Comparison of ENCODE assay signal across 20 cellular contexts in genomic region chr2:177184606-177185005, GRCh38. TPM values are rescaled to one million over a fixed set of nuclear protein-coding genes. Genes with fewer than 3 reads are reported as not detected.
DNase-seq lines count a peak whose midpoint lies in the region; ATAC-seq, FAIRE-seq and TF ChIP-seq lines count a peak whose summit lies in the region.
"Had no signal": no experiment of that assay in that cellular context is flagged by ENCODE, and none has a peak within 500 bp of the region (broad histone marks: within the 10 kb centered on the region; RNA-seq: fewer than 3 reads in every experiment).

No MANE protein-coding gene starts in this region.

- H3K27me3 ChIP-seq in HepG2 (ENCODE audit: control insufficient read depth in 1 of 2, insufficient read depth in 2 of 2, low read length in 2 of 2) = no peaks in the 10 kb centered on the region
- no peaks in the 10 kb centered on the region for H3K27me3 ChIP-seq in right lobe of liver
- no peaks in the 10 kb centered on the region for H3K27me3 ChIP-seq in SJCRH30
- no peaks in the 10 kb centered on the region for H3K27me3 ChIP-seq in mesendoderm (ENCODE audit: insufficient read depth, low read length, poor library complexity)
- H3K27me3 ChIP-seq: BE2C, BLaER1 had no signal

- H4K8ac ChIP-seq in mesendoderm (ENCODE audit: low read depth, low read length) = no peak overlapping the region

- no peak overlapping the region for H2AK5ac ChIP-seq in mesendoderm (ENCODE audit: low read length)

- FAIRE-seq in HepG2 (lab: Jason Lieb, UNC) = no peak
- FAIRE-seq: D721Med, G401.6 had no signal

- H3K4me3 ChIP-seq in HepG2 (replicated peaks in 1 of 3; ENCODE audit: insufficient read depth in 1 of 3, low read depth in 2 of 3, low read length in 3 of 3) = no peak overlapping the region
- no peak overlapping the region for H3K4me3 ChIP-seq in right lobe of liver
- no peak overlapping the region for H3K4me3 ChIP-seq in SJCRH30
- H3K4me3 ChIP-seq in mesendoderm (ENCODE audit: low read length) = no peak overlapping the region
- H3K4me3 ChIP-seq: BLaER1 had no signal

- H2BK120ac ChIP-seq in mesendoderm (ENCODE audit: low read depth, low read length) = no peak overlapping the region

- peak overlapping the region; percentile 3 for H3K56ac ChIP-seq in mesendoderm (ENCODE audit: low read length)

- TF ChIP-seq POLR2A in HepG2 (IDR thresholded peaks at IDR 0.05; ENCODE audit: insufficient read depth in 1 of 2, low read depth in 2 of 2, low read length in 2 of 2) = no peak
- TF ChIP-seq POLR2A in right lobe of liver (IDR thresholded peaks at IDR 0.05) = no peak

- no peak overlapping the region for H3K4ac ChIP-seq in mesendoderm (ENCODE audit: low read depth, low read length)

- POLR2A ChIA-PET in HepG2 (lab: Yijun Ruan, JAX) = interaction anchor here (0.6 to 3.2 kb wide), 7 partner anchors 9 to 147 kb away, joined by 3 to 22 read pairs (median 4); partner anchors contain the start of genes HNRNPA3 and NFE2L2

- no peak overlapping the region for H2BK5ac ChIP-seq in mesendoderm (ENCODE audit: low read length)

- H2AFZ ChIP-seq in HepG2 (ENCODE audit: low read length) = no peak overlapping the region

- no peak for TF ChIP-seq CTCF in HepG2 (CRISPR knock-in tag; IDR thresholded peaks at IDR 0.05)
- no peak for TF ChIP-seq CTCF in right lobe of liver (IDR thresholded peaks at IDR 0.05)

- no peaks in the 10 kb centered on the region for H3K79me2 ChIP-seq in HepG2 (ENCODE audit: insufficient read depth, low read length)
- no peaks in the 10 kb centered on the region for H3K79me2 ChIP-seq in mesendoderm (ENCODE audit: control insufficient read depth, insufficient read depth, low read length)

- no peak overlapping the region for H3K9ac ChIP-seq in HepG2 (ENCODE audit: insufficient read depth, low read depth, low read length)
- no peak overlapping the region for H3K9ac ChIP-seq in mesendoderm (ENCODE audit: low read length)
- H3K9ac ChIP-seq: BLaER1 had no signal

- no peak for TF ChIP-seq EP300 in HepG2 (IDR thresholded peaks at IDR 0.05; ENCODE audit: low read depth in 2 of 2, low read length in 2 of 2)
- no peak for TF ChIP-seq EP300 in HepG2 (CRISPR knock-in tag; IDR thresholded peaks at IDR 0.05; ENCODE audit: borderline replicate concordance)

- ATAC-seq in HepG2 (no peak), right lobe of liver (no peak)

- H3K4me1 ChIP-seq in HepG2 (ENCODE audit: insufficient read depth, low read length) (peaks cover 80% of the 10 kb centered on the region), right lobe of liver (peaks cover 0 to 15% (median 0%) of the 10 kb centered on the region in 4 donors), SJCRH30 (peaks cover 51% of the 10 kb centered on the region), mesendoderm (ENCODE audit: control insufficient read depth, low read depth, low read length) (peaks cover 3% of the 10 kb centered on the region)
- H3K4me1 ChIP-seq: BE2C, BLaER1 had no signal

- in situ Hi-C loops in HepG2 (cut with HindIII; ENCODE audit: extremely low pct_ligation_motif_present, low pct_unique_long_range_greater_than_20kb) = no loop called here

- H3K9me3 ChIP-seq in HepG2 (ENCODE audit: low read length) (no peaks in the 10 kb centered on the region), right lobe of liver (no peaks in the 10 kb centered on the region), SJCRH30 (replicated peaks) (no peaks in the 10 kb centered on the region)
- H3K9me3 ChIP-seq: BE2C, BLaER1 had no signal

- no peak overlapping the region for H2BK15ac ChIP-seq in mesendoderm (replicated peaks; ENCODE audit: low read depth)

- H3K36me3 ChIP-seq in HepG2 (replicated peaks in 1 of 2; ENCODE audit: control insufficient read depth in 1 of 2, insufficient read depth in 2 of 2, low read length in 2 of 2) (no peaks in the 10 kb centered on the region), right lobe of liver (no peaks in the 10 kb centered on the region), SJCRH30 (no peaks in the 10 kb centered on the region), mesendoderm (ENCODE audit: control insufficient read depth, insufficient read depth, low read length) (no peaks in the 10 kb centered on the region)
- H3K36me3 ChIP-seq: BE2C, BLaER1 had no signal

- H3K18ac ChIP-seq in mesendoderm (ENCODE audit: low read length) = no peak overlapping the region

- intact Hi-C loops in HepG2 (cut with micrococcal nuclease; ENCODE audit: unreplicated experiment) (no loop called here), right lobe of liver (cut with DNase I) (no loop called here)

- no peaks in the 10 kb centered on the region for H3K79me1 ChIP-seq in mesendoderm (ENCODE audit: low read length)

- CTCF ChIA-PET in HepG2 (lab: Yijun Ruan, JAX; ENCODE audit: low intra/inter-chr PET ratio, low total read pairs) = no interaction called here

- TF ChIP-seq RAD21 in HepG2 (CRISPR knock-in tag; IDR thresholded peaks at IDR 0.05) = no peak

- DNase-seq in HepG2 (ENCODE audit: low spot score) (no peak), right lobe of liver (no peak), SJCRH30 (no peak), mesendoderm (no peak), HT-29 (ENCODE audit: low spot score) (no peak), inferior parietal cortex (ENCODE audit: extremely low spot score) (no peak)
- DNase-seq in stimulated activated CD4-positive, alpha-beta T cell treated with anti-CD3 and anti-CD28 coated beads, Interleukin-12 subunit alpha, Interleukin-12 subunit beta, amount 100 ng/mL, for 4 hours = no peak
- DNase-seq: ACHN; BE2C; C1 segment of cervical spinal cord; CD4-positive, alpha-beta memory T cell; CD4-positive, CD25-positive, alpha-beta regulatory T cell; CD8-positive, alpha-beta memory T cell; COR-L47; DMS79 treated with DMSO at 0.1 percent for 48 hours; GF-D8 had no signal

- no peak overlapping the region for H3K27ac ChIP-seq in HepG2 (ENCODE audit: extremely low read length, insufficient read depth, low read length)
- H3K27ac ChIP-seq in right lobe of liver = no peak overlapping the region
- H3K27ac ChIP-seq in SJCRH30 = peak overlapping the region; percentile 61
- H3K27ac ChIP-seq in mesendoderm (ENCODE audit: low read depth, low read length) = no peak overlapping the region
- H3K27ac ChIP-seq: 22Rv1, BLaER1 had no signal

- no peak overlapping the region for H3K23ac ChIP-seq in mesendoderm (ENCODE audit: low read length)

- WGBS in HepG2 (ENCODE audit: low lambda C conversion rate) = 13% methylated on average over 1 of the region's 1 CpG
- WGBS in right lobe of liver (ENCODE audit: insufficient coverage, low coverage, low lambda C conversion rate, missing lambda C conversion rate) = 30% methylated on average over 1 of the region's 1 CpG
- no CpG with 5 or more reads among the region's 1 CpG for WGBS in mesendoderm (ENCODE audit: extremely low coverage, insufficient coverage, low lambda C conversion rate)

- BruUV-seq in HepG2 (replicated peaks; lab: Mats Ljungman, UMichigan) = no TSS peak

- H3K4me2 ChIP-seq in HepG2 (ENCODE audit: low read depth, low read length) = peak overlapping the region; percentile 25; the same call in 1 of the 2 replicates
- H3K4me2 ChIP-seq in mesendoderm (ENCODE audit: low read length) = no peak overlapping the region
- H3K4me2 ChIP-seq: BLaER1 had no signal

- no peaks in the 10 kb centered on the region for H4K20me1 ChIP-seq in HepG2 (ENCODE audit: insufficient read depth, low read length)
- H4K20me1 ChIP-seq: BLaER1 had no signal

- no peak overlapping the region for H4K5ac ChIP-seq in mesendoderm (ENCODE audit: low read length)

TF ChIP-seq in HepG2, 621 proteins besides CTCF, POLR2A, EP300 and RAD21 (continues in another document):
- TF ChIP-seq ZNF576 (CRISPR knock-in tag; IDR thresholded peaks at IDR 0.05) (no peak), LCORL (IDR thresholded peaks at IDR 0.05) (no peak), LCORL (CRISPR knock-in tag; IDR thresholded peaks at IDR 0.05) (no peak), FOSL2 (CRISPR knock-in tag; IDR thresholded peaks at IDR 0.05) (no peak), HNF4A (CRISPR knock-in tag; IDR thresholded peaks at IDR 0.05) (peak; percentile 53; the same call in 1 of the 2 replicates), ZNF121 (CRISPR knock-in tag; IDR thresholded peaks at IDR 0.05) (0 out of 2 replicates have a peak, but pooled peaks have one; percentile 51)

RNA-seq across cellular contexts. Expression of gene HNRNPA3, which starts 28.0 kb away (rescaled TPM):
- total RNA-seq in HepG2 (2016; rRNA removed; fragmentation: Illumina TruSeq; extraction: Trizol) (97.7 and 164 TPM in 2 replicates), right lobe of liver (10 to 100 TPM; 22.4 to 70.4 (median 54.8) TPM)
- 14.2 and 15.3 TPM in 2 replicates for total RNA-seq in HepG2 (2016; cell fraction: cytosol; rRNA removed; fragmentation: Illumina TruSeq; extraction: Trizol; ENCODE audit: low read depth)
- 105 and 171 TPM in 2 replicates for total RNA-seq in HepG2 (2016; cell fraction: insoluble cytoplasmic fraction; rRNA removed; fragmentation: Illumina TruSeq; extraction: Trizol)
- 84.7 and 87.9 TPM in 2 replicates for total RNA-seq in HepG2 (2016; cell fraction: membrane; rRNA removed; fragmentation: Illumina TruSeq; extraction: Trizol)
- 152 and 163 TPM in 2 replicates for total RNA-seq in HepG2 (2016; cell fraction: nucleus; rRNA removed; fragmentation: Illumina TruSeq; extraction: Trizol)
- 52.3 and 73.3 TPM in 2 replicates for polyA plus RNA-seq in HepG2 (2011; rRNA removed)
- 28.9 and 35.7 TPM in 2 replicates for polyA plus RNA-seq in HepG2 (2011; cell fraction: cytosol; rRNA removed)
- 80.5 and 102 TPM in 2 replicates for polyA plus RNA-seq in HepG2 (2011; cell fraction: nucleus; rRNA removed)
- polyA plus RNA-seq in HepG2 (2012) = 166 and 486 TPM in 2 replicates
- polyA plus RNA-seq in HepG2 (2016; cell fraction: cytosol; fragmentation: Illumina TruSeq; extraction: Trizol; ENCODE audit: low read depth) = 36.5 and 45.0 TPM in 2 replicates
- 1,088 and 1,120 TPM in 2 replicates for polyA plus RNA-seq in HepG2 (2016; cell fraction: insoluble cytoplasmic fraction; fragmentation: Illumina TruSeq; extraction: Trizol; ENCODE audit: low read depth)
- 139 and 151 TPM in 2 replicates for polyA plus RNA-seq in HepG2 (2016; cell fraction: membrane; fragmentation: Illumina TruSeq; extraction: Trizol; ENCODE audit: low read depth)
- polyA plus RNA-seq in HepG2 (2016; cell fraction: nucleus; fragmentation: Illumina TruSeq; extraction: Trizol; ENCODE audit: insufficient read depth, low read depth) = 525 and 575 TPM in 2 replicates
- polyA minus RNA-seq in HepG2 (2011; rRNA and poly(A)+ RNA removed; ENCODE audit: low replicate concordance) = 11.2 and 12.3 TPM in 2 replicates
- polyA minus RNA-seq in HepG2 (2011; cell fraction: cytosol; rRNA and poly(A)+ RNA removed) = 34.8 and 38.9 TPM in 2 replicates
- 205 and 222 TPM in 2 replicates for polyA minus RNA-seq in HepG2 (2011; cell fraction: nucleus; rRNA and poly(A)+ RNA removed)
- total RNA-seq in SJCRH30 (2014; rRNA removed; shearing (Covaris generic)) = 148 and 159 TPM in 2 replicates
- 641 TPM for polyA plus RNA-seq in mesendoderm (2013, experiment 1 of 2)
- polyA plus RNA-seq in mesendoderm (2013, experiment 2 of 2) = 604 TPM
- total RNA-seq in HT-29 (2014; rRNA removed; shearing (Covaris generic)) = 30.4 and 33.8 TPM in 2 replicates
